ENCODE assay signal across 11 cellular contexts in genomic region chr11:84091212-84091986, GRCh38.
"Had no signal": no experiment of that assay in that cellular context is flagged by ENCODE, and none has a peak within 500 bp of the region (broad histone marks: within the 10 kb centered on the region; RNA-seq: fewer than 3 reads in every experiment).

No MANE protein-coding gene starts in this region.

- H3K4me1 ChIP-seq: body of pancreas, transverse colon had no signal

- H3K36me3 ChIP-seq: transverse colon had no signal

- H3K27ac ChIP-seq: body of pancreas, transverse colon had no signal

- DNase-seq: activated CD4-positive, alpha-beta T cell treated with anti-CD3 and anti-CD28 coated beads, Interleukin-2, amount 10 ng/mL, durations not matched to agents 7 days and 5 days; activated CD4-positive, CD25-positive, alpha-beta regulatory T cell; activated CD8-positive, alpha-beta memory T cell treated with anti-CD3 and anti-CD28 coated beads for 24 hours; activated naive CD4-positive, alpha-beta T cell treated with anti-CD3 and anti-CD28 coated beads for 36 hours; dermis blood vessel endothelial cell; right cardiac atrium; transverse colon had no signal

- ATAC-seq: body of pancreas; esophagus mucosa; right cardiac atrium; stimulated activated effector memory CD8-positive, alpha-beta T cell treated with anti-CD3 and anti-CD28 coated beads, Interleukin-12 subunit alpha, Interleukin-12 subunit beta, amount 100 ng/mL, for 72 hours had no signal

- H3K9me3 ChIP-seq: body of pancreas, transverse colon had no signal

- H3K4me3 ChIP-seq: body of pancreas, smooth muscle cell, transverse colon had no signal

- H3K4me2 ChIP-seq: smooth muscle cell had no signal

- H3K27me3 ChIP-seq: body of pancreas, transverse colon had no signal
